In the genomic region with DNA sequence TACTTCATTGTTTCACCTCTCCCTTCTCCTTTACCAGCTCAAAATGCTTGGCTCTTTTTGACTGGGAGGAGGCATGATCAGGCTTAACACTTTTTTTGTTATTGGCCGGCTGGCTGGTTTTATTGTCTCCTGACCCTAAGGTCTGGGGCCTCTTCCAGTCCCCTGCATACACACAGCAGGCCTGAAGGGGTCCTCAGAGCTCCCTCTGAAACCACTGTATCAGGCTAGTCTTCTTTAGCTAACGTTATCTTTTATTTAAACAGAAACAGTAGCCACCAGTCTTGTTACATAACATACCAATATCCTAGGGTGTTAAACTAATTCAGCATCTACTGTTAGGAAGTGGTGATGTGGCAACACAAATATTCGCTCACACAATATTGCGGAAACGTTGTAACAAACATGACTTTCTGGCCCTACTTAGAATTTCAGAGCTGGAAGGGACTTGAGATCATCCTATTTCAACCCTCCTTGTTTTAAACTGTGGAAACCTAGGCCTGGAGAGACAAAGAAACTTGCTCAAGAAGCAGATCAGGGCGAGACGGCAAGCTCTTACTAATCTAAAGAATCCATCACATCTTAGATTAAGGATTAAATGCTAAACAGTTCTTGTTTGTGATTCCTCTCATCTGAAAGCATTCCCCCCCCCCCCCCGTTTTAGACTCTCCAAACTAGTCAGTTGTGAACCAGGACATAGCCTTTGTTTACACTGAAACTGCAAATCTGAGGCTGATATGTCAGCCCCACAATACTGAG, we compare ENCODE assay signal across 1 cellular context.
TF ChIP-seq lines count a peak whose summit lies in the region.

No MANE protein-coding gene starts in this region.

TF ChIP-seq in HCT116, 20 proteins besides CTCF, POLR2A, EP300 and RAD21 (continued from another document):
- no peak for TF ChIP-seq SRF (IDR thresholded peaks at IDR 0.05; ENCODE audit: low read depth)
- TF ChIP-seq TCF7L2 (IDR thresholded peaks at IDR 0.05; ENCODE audit: borderline replicate concordance, extremely low read depth, insufficient read depth, insufficient read length) = no peak
- no peak for TF ChIP-seq ELF1 (IDR thresholded peaks at IDR 0.05; ENCODE audit: borderline replicate concordance, low read depth)
TF ChIP-seq in HCT116: peak in this region for 0.
